Comparison of ENCODE assay signal across 8 cellular contexts in the genomic region with DNA sequence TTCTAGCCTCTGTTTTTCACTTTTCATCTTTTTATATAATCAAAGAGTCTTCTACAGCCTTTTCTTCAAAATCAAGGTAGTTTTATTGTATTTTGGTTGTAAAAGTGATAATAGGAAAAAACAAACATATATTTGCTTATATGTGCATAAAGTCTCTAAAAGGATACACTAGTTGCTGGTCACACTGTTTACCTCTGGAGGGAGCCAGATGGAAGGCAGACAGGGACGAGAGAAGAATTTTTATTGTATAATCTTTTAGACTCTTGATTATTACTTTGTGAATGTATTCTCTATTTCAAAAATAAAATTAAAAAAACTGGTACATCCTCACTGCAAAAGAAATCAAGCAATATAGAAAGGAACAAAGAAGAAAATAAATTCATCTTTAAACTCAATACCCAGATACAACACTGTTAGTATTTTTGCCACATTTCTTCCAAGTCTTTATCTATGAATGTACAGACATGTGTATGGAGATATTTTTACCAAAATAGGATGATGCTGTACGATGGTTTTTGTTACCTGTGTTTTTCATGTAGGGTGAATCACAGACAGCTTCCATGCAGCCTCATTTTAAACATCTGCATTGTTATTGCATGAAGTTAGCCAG. TPM values are rescaled to one million over a fixed set of nuclear protein-coding genes. Genes with fewer than 3 reads are reported as not detected.
A peak's percentile ranks its signal among the peaks of the same experiment; 100 is the strongest.
DNase-seq lines count a peak whose midpoint lies in the region; ATAC-seq and TF ChIP-seq lines count a peak whose summit lies in the region.

No MANE protein-coding gene starts in this region.

- H3K27ac Mint-ChIP-seq in CD14-positive monocyte (no peak overlapping the region), MCF 10A (ENCODE audit: low read depth, unreplicated experiment) (no peak overlapping the region)

- H3K9me3 Mint-ChIP-seq in CD14-positive monocyte (no peaks in the 10 kb centered on the region), MCF 10A (ENCODE audit: unreplicated experiment) (no peaks in the 10 kb centered on the region)

- no peak overlapping the region for H3K4me3 ChIP-seq in left lung

- intact Hi-C loops in CD14-positive monocyte (cut with micrococcal nuclease) (loop anchor here in 1 of 2 donors (5.0 kb wide), 1 partner anchor 348 kb away; no protein-coding TSS in a partner anchor), MCF 10A (cut with micrococcal nuclease) (loop anchor here (1.0 to 10.0 kb wide), 5 partner anchors 92 to 349 kb away; partner anchors contain the start of gene ALAD), left lung (cut with DNase I) (no loop called here), sciatic nerve (cut with DNase I) (no loop called here)

- H3K4me1 ChIP-seq in left lung, result no peaks in the 10 kb centered on the region

- no peaks in the 10 kb centered on the region for H3K9me3 ChIP-seq in left lung

- POLR2A ChIA-PET in MCF 10A (lab: Yijun Ruan, JAX), result interaction anchor here (1.0 kb wide), 1 partner anchor 34 kb away, joined by 3 read pairs; the partner anchor contains the start of genes CDC26 and PRPF4

- H3K36me3 Mint-ChIP-seq in CD14-positive monocyte, result no peaks in the 10 kb centered on the region
- H3K36me3 Mint-ChIP-seq in MCF 10A (ENCODE audit: insufficient read depth, unreplicated experiment), result no peaks in the 10 kb centered on the region

- no peak overlapping the region for H3K4me3 Mint-ChIP-seq in CD14-positive monocyte
- H3K4me3 Mint-ChIP-seq in MCF 10A (ENCODE audit: unreplicated experiment), result no peak overlapping the region

- TF ChIP-seq CTCF in CD14-positive monocyte (IDR thresholded peaks at IDR 0.05), result peak; percentile 73
- peak; percentile 73 for TF ChIP-seq CTCF in GM13977 (IDR thresholded peaks at IDR 0.05; ENCODE audit: extremely low read depth, insufficient read depth, missing control alignments)
- peak; percentile 58 for TF ChIP-seq CTCF in MCF 10A (IDR thresholded peaks at IDR 0.05; ENCODE audit: unreplicated experiment)
- peak; percentile 36 to 61 for TF ChIP-seq CTCF in left lung (IDR thresholded peaks at IDR 0.05)

- no peaks in the 10 kb centered on the region for H3K36me3 ChIP-seq in left lung

- in situ Hi-C loops in GM13977 (cut with MboI; ENCODE audit: low pct_unique_long_range_greater_than_20kb, low sequenced_read_pairs, unreplicated experiment), result loop anchor here (25.0 kb wide), 1 partner anchor 353 kb away; no protein-coding TSS in a partner anchor

- H3K4me1 Mint-ChIP-seq in CD14-positive monocyte (no peaks in the 10 kb centered on the region), MCF 10A (ENCODE audit: insufficient read depth, unreplicated experiment) (no peaks in the 10 kb centered on the region)

- ATAC-seq in left lung (peak; percentile 73), sciatic nerve (no peak)

- H3K27me3 Mint-ChIP-seq in CD14-positive monocyte (ENCODE audit: low read depth in 3 of 3) (peaks cover 0 to 2% (median 1%) of the 10 kb centered on the region in 3 donors), MCF 10A (ENCODE audit: insufficient read depth, unreplicated experiment) (no peaks in the 10 kb centered on the region)

- CTCF ChIA-PET in MCF 10A (lab: Yijun Ruan, JAX), result interaction anchor here (0.6 to 3.3 kb wide), 13 partner anchors 9 to 349 kb away, joined by 3 to 30 read pairs (median 4); partner anchors contain the start of gene ALAD

- no peaks in the 10 kb centered on the region for H3K27me3 ChIP-seq in left lung

- no TSS peak for BruUV-seq in MCF 10A (replicated peaks; lab: Mats Ljungman, UMichigan)

- DNase-seq in CD14-positive monocyte (ENCODE audit: low spot score) (no peak), GM13977 (ENCODE audit: low spot score) (peak; percentile 60), NOMO-1 treated with DMSO at 0.1 percent for 48 hours (lab: John Stamatoyannopoulos, UW; ENCODE audit: unreplicated experiment) (peak; percentile 53), MCF 10A (ENCODE audit: unreplicated experiment) (peak; percentile 64), left lung (no peak), T1000 (lab: John Stamatoyannopoulos, UW) (no peak), occipital lobe (lab: John Stamatoyannopoulos, UW) (no peak), sciatic nerve (ENCODE audit: low spot score) (no peak)

- no peak overlapping the region for H3K27ac ChIP-seq in left lung

RNA-seq across cellular contexts. Expression of gene RNF183, which starts 6.1 kb away (rescaled TPM):
- not detected for polyA plus RNA-seq in CD14-positive monocyte
- total RNA-seq in MCF 10A (2022), result not detected in 2 replicates
- not detected for total RNA-seq in left lung
- total RNA-seq in occipital lobe, result not detected
- not detected for total RNA-seq in sciatic nerve

RNA-seq across cellular contexts. Expression of gene WDR31, which starts 30.8 kb away (rescaled TPM):
- polyA plus RNA-seq in CD14-positive monocyte, result under 1 TPM in 1 of 2 donors, not detected in 1; 0.11 TPM
- total RNA-seq in MCF 10A (2022) (2.3 and 2.9 TPM in 2 replicates), left lung (1 to 10 TPM; 3.5 to 4.4 TPM), occipital lobe (1.7 TPM), sciatic nerve (4.6 TPM)

RNA-seq across cellular contexts. Expression of gene PRPF4, which starts 33.9 kb away (rescaled TPM):
- polyA plus RNA-seq in CD14-positive monocyte, result 10 to 100 TPM; 22.1 to 23.8 TPM
- total RNA-seq in MCF 10A (2022), result 35.6 and 37.3 TPM in 2 replicates
- total RNA-seq in left lung, result 10 to 100 TPM; 16.6 to 22.4 TPM
- 23.7 TPM for total RNA-seq in occipital lobe
- 16.3 TPM for total RNA-seq in sciatic nerve

RNA-seq across cellular contexts. Expression of gene CDC26, which starts 33.9 kb away (rescaled TPM):
- polyA plus RNA-seq in CD14-positive monocyte, result 10 to 100 TPM; 77.8 to 87.8 TPM
- 51.6 and 64.8 TPM in 2 replicates for total RNA-seq in MCF 10A (2022)
- 10 to 100 TPM; 27.8 to 32.7 TPM for total RNA-seq in left lung
- 17.0 TPM for total RNA-seq in occipital lobe
- 28.2 TPM for total RNA-seq in sciatic nerve

RNA-seq across cellular contexts. Expression of gene BSPRY, which starts 40.0 kb away (rescaled TPM):
- under 1 TPM in 1 of 2 donors, not detected in 1; 0.16 TPM for polyA plus RNA-seq in CD14-positive monocyte
- total RNA-seq in MCF 10A (2022) (0.17 and 0.21 TPM in 2 replicates), left lung (10 to 100 TPM; 11.2 to 17.9 TPM), occipital lobe (not detected), sciatic nerve (0.22 TPM)

Comparison
In these comparisons a context has a peak if more than half of its experiments do, and no peak if none do; other contexts are left out.
1. DNase-seq: peak in GM13977 (single experiment), NOMO-1 treated with DMSO at 0.1 percent for 48 hours (single experiment) and MCF 10A (single experiment); none in CD14-positive monocyte (single experiment), left lung (0 of 2), T1000 (single experiment), occipital lobe (single experiment) and sciatic nerve (single experiment).
2. Peak in every context shown above with its lines, with median percentiles within 50 percentile points of each other: CTCF ChIP-seq.